ENCODE assay signal across 22 cellular contexts in the genomic region with DNA sequence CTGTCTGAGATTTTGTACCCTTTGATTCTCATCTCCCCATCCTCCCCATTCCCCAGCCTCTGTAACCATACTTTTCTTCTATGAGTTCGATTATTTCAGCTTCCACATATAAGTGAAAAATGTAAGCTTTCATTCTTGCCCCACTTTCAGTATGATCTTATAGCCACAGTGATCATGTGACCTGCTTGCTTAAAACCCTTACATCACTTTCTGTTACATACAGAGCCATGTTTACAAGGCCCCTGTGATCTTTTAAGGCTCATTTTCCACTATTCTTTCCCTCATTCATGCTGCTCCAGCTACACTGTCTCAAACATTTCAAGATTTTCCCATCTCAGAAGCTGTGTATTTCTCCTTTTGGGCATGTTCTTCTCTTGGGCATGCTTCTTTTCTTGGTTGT.
DNase-seq lines count a peak whose midpoint lies in the region; ATAC-seq and TF ChIP-seq lines count a peak whose summit lies in the region.
"Had no signal": no experiment of that assay in that cellular context is flagged by ENCODE, and none has a peak within 500 bp of the region (broad histone marks: within the 10 kb centered on the region; RNA-seq: fewer than 3 reads in every experiment).

No MANE protein-coding gene starts in this region.

- no peak overlapping the region for H2BK12ac ChIP-seq in neuronal stem cell (ENCODE audit: low read length)

- peaks cover 1 to 2% of the 10 kb centered on the region in 2 donors for H3K9me3 Mint-ChIP-seq in activated T-cell treated with anti-CD3 and anti-CD28 coated beads, Interleukin-2, amount 50 U/mL, for 72 hours
- H3K9me3 Mint-ChIP-seq in activated T-cell treated with anti-CD3 and anti-CD28 coated beads, Interleukin-2, amount 50 U/mL, for 4 hours, result no peaks in the 10 kb centered on the region
- H3K9me3 Mint-ChIP-seq in activated T-helper 17 cell treated with anti-CD3 and anti-CD28 coated beads, Interleukin-2, amount 50 U/mL, for 72 hours, result peaks cover 4% of the 10 kb centered on the region
- H3K9me3 Mint-ChIP-seq: endodermal cell had no signal

- ATAC-seq in activated T-cell treated with anti-CD3 and anti-CD28 coated beads, Interleukin-2, amount 50 U/mL, for 72 hours (replicated peaks in 1 of 2), result peak; percentile 45 to 71
- no peak for ATAC-seq in activated T-cell treated with anti-CD3 and anti-CD28 coated beads, Interleukin-2, amount 50 U/mL, for 4 hours
- ATAC-seq in HG03565 (IDR thresholded peaks at IDR 0.05; ENCODE audit: unreplicated experiment) (peak; percentile 71), HG03097 (IDR thresholded peaks at IDR 0.05; ENCODE audit: low FRiP score, unreplicated experiment) (no peak)
- ATAC-seq in activated T-helper 17 cell treated with anti-CD3 and anti-CD28 coated beads, Interleukin-2, amount 50 U/mL, for 72 hours (replicated peaks), result peak; percentile 78
- ATAC-seq: left colon had no signal

- no peak overlapping the region for H4K91ac ChIP-seq in neuronal stem cell (ENCODE audit: low read depth, low read length, poor library complexity)

- H3K9ac ChIP-seq in neuronal stem cell (ENCODE audit: low read depth, low read length, poor library complexity), result no peak overlapping the region
- H3K9ac ChIP-seq in GM23248, result no peak overlapping the region
- H3K9ac ChIP-seq in smooth muscle cell (ENCODE audit: low read depth), result no peak overlapping the region

- no peak overlapping the region for H2BK15ac ChIP-seq in neuronal stem cell (ENCODE audit: low read length)

- H3K23ac ChIP-seq in neuronal stem cell (ENCODE audit: low read depth, low read length, poor library complexity), result no peak overlapping the region

- H3K4me1 Mint-ChIP-seq in activated T-cell treated with anti-CD3 and anti-CD28 coated beads, Interleukin-2, amount 50 U/mL, for 72 hours (ENCODE audit: low read depth), result peaks cover 5% of the 10 kb centered on the region
- H3K4me1 Mint-ChIP-seq in activated T-cell treated with anti-CD3 and anti-CD28 coated beads, Interleukin-2, amount 50 U/mL, for 4 hours (ENCODE audit: low read depth), result peaks cover 4% of the 10 kb centered on the region
- H3K4me1 Mint-ChIP-seq in activated T-helper 17 cell treated with anti-CD3 and anti-CD28 coated beads, Interleukin-2, amount 50 U/mL, for 72 hours, result peaks cover 7% of the 10 kb centered on the region
- H3K4me1 Mint-ChIP-seq: endodermal cell had no signal

- H3F3A ChIP-seq in GM23248 (ENCODE audit: insufficient read depth), result no peaks in the 10 kb centered on the region
- H3F3A ChIP-seq in smooth muscle cell (ENCODE audit: low read depth), result no peaks in the 10 kb centered on the region

- no CpG with 5 or more reads among the region's 1 CpG for WGBS in neuronal stem cell (ENCODE audit: extremely low coverage in 2 of 2, insufficient read length in 2 of 2, insufficient replicate concordance in 1 of 2), 2 donors
- 24 to 36% methylated on average over 1 of the region's 1 CpG for WGBS in GM23248 (ENCODE audit: low coverage in 1 of 2, low lambda C conversion rate in 2 of 2, missing lambda C conversion rate in 2 of 2), 2 experiments
- 80% methylated on average over 1 of the region's 1 CpG for WGBS in smooth muscle cell (ENCODE audit: low lambda C conversion rate)

- H3K4me3 Mint-ChIP-seq in activated T-cell treated with anti-CD3 and anti-CD28 coated beads, Interleukin-2, amount 50 U/mL, for 72 hours, result no peak overlapping the region
- no peak overlapping the region for H3K4me3 Mint-ChIP-seq in activated T-cell treated with anti-CD3 and anti-CD28 coated beads, Interleukin-2, amount 50 U/mL, for 4 hours
- H3K4me3 Mint-ChIP-seq in activated T-helper 17 cell treated with anti-CD3 and anti-CD28 coated beads, Interleukin-2, amount 50 U/mL, for 72 hours, result peak overlapping the region; percentile 12
- H3K4me3 Mint-ChIP-seq: endodermal cell had no signal

- H3K27ac ChIP-seq in neuronal stem cell (replicated peaks; ENCODE audit: low read length), result no peak overlapping the region
- no peak overlapping the region for H3K27ac ChIP-seq in GM23248
- H3K27ac ChIP-seq in smooth muscle cell (ENCODE audit: low read depth), result no peak overlapping the region
- H3K27ac ChIP-seq: ascending aorta, PC-9, right atrium auricular region had no signal

- no peak for DNase-seq in activated T-cell treated with anti-CD3 and anti-CD28 coated beads, Interleukin-2, amount 50 U/mL, for 72 hours
- no peak for DNase-seq in activated T-cell treated with anti-CD3 and anti-CD28 coated beads, Interleukin-2, amount 50 U/mL, for 4 hours
- no peak for DNase-seq in neuronal stem cell (ENCODE audit: low spot score)
- DNase-seq in GM23248, result no peak
- DNase-seq in smooth muscle cell (lab: John Stamatoyannopoulos, UW; ENCODE audit: unreplicated experiment), result no peak
- DNase-seq: activated CD4-positive, alpha-beta T cell treated with anti-CD3 and anti-CD28 coated beads for 1 hour; activated gamma-delta T cell; C1 segment of cervical spinal cord; endodermal cell; foreskin fibroblast; GOT3; left colon; NCI-H1930; NCI-H510A; occipital lobe; PC-9; T1000 had no signal

- no peaks in the 10 kb centered on the region for H4K20me1 ChIP-seq in GM23248 (ENCODE audit: insufficient read depth)
- no peaks in the 10 kb centered on the region for H4K20me1 ChIP-seq in smooth muscle cell (ENCODE audit: low read depth)

- no peak for TF ChIP-seq CTCF in smooth muscle cell (IDR thresholded peaks at IDR 0.05; ENCODE audit: borderline replicate concordance, insufficient read depth, poor library complexity, severe bottlenecking)

- H2AFZ ChIP-seq in neuronal stem cell (ENCODE audit: low read length) (peak overlapping the region; percentile 24), GM23248 (no peak overlapping the region), smooth muscle cell (ENCODE audit: low read depth) (no peak overlapping the region)
- H2AFZ ChIP-seq: PC-9 had no signal

- in situ Hi-C loops in GM23248 (cut with MboI), result loop anchor here (25.0 kb wide), 1 partner anchor 571 kb away; no protein-coding TSS in a partner anchor

- no peaks in the 10 kb centered on the region for H3K4me1 ChIP-seq in neuronal stem cell (ENCODE audit: control insufficient read depth in 2 of 2, insufficient read depth in 1 of 2, low read depth in 1 of 2, low read length in 2 of 2)
- H3K4me1 ChIP-seq in GM23248 (ENCODE audit: insufficient read depth), result no peaks in the 10 kb centered on the region
- no peaks in the 10 kb centered on the region for H3K4me1 ChIP-seq in smooth muscle cell (ENCODE audit: low read depth)
- H3K4me1 ChIP-seq: ascending aorta, right atrium auricular region had no signal

- H3K36me3 ChIP-seq in neuronal stem cell (replicated peaks in 1 of 2; ENCODE audit: control insufficient read depth in 2 of 2, insufficient read depth in 2 of 2, low read length in 2 of 2), result no peaks in the 10 kb centered on the region
- H3K36me3 ChIP-seq in GM23248 (ENCODE audit: low read depth), result no peaks in the 10 kb centered on the region
- no peaks in the 10 kb centered on the region for H3K36me3 ChIP-seq in smooth muscle cell (ENCODE audit: low read depth)
- H3K36me3 ChIP-seq: ascending aorta, right atrium auricular region had no signal

- no peak overlapping the region for H3K14ac ChIP-seq in neuronal stem cell (ENCODE audit: low read length)

- H3K4me2 ChIP-seq in neuronal stem cell (ENCODE audit: insufficient read depth, low read length, poor library complexity, severe bottlenecking) (no peak overlapping the region), GM23248 (ENCODE audit: unreplicated experiment) (no peak overlapping the region), smooth muscle cell (no peak overlapping the region)
- H3K4me2 ChIP-seq: PC-9 had no signal

- no peaks in the 10 kb centered on the region for H3K36me3 Mint-ChIP-seq in activated T-cell treated with anti-CD3 and anti-CD28 coated beads, Interleukin-2, amount 50 U/mL, for 72 hours (ENCODE audit: insufficient read depth in 2 of 2)
- H3K36me3 Mint-ChIP-seq in activated T-cell treated with anti-CD3 and anti-CD28 coated beads, Interleukin-2, amount 50 U/mL, for 4 hours (ENCODE audit: insufficient read depth), result no peaks in the 10 kb centered on the region
- H3K36me3 Mint-ChIP-seq in activated T-helper 17 cell treated with anti-CD3 and anti-CD28 coated beads, Interleukin-2, amount 50 U/mL, for 72 hours (ENCODE audit: low read depth), result no peaks in the 10 kb centered on the region

- H3K18ac ChIP-seq in neuronal stem cell (ENCODE audit: low read length), result no peak overlapping the region

- H3K9me2 ChIP-seq in GM23248 (ENCODE audit: insufficient read depth), result no peaks in the 10 kb centered on the region

- H3K9me3 ChIP-seq in neuronal stem cell (replicated peaks in 1 of 2; ENCODE audit: control insufficient read depth in 2 of 2, insufficient read depth in 1 of 2, low read depth in 1 of 2, low read length in 2 of 2), result no peaks in the 10 kb centered on the region
- no peaks in the 10 kb centered on the region for H3K9me3 ChIP-seq in GM23248 (ENCODE audit: low read depth)
- no peaks in the 10 kb centered on the region for H3K9me3 ChIP-seq in smooth muscle cell (replicated peaks; ENCODE audit: low read depth)
- H3K9me3 ChIP-seq: ascending aorta, right atrium auricular region had no signal

- H3K79me1 ChIP-seq in neuronal stem cell (ENCODE audit: low read depth, low read length), result no peaks in the 10 kb centered on the region

- H3K79me2 ChIP-seq in GM23248 (ENCODE audit: insufficient read depth), result no peaks in the 10 kb centered on the region
- no peaks in the 10 kb centered on the region for H3K79me2 ChIP-seq in smooth muscle cell (ENCODE audit: low read depth)

- peak overlapping the region; percentile 1 for H3K27ac Mint-ChIP-seq in activated T-cell treated with anti-CD3 and anti-CD28 coated beads, Interleukin-2, amount 50 U/mL, for 72 hours
- H3K27ac Mint-ChIP-seq in activated T-helper 17 cell treated with anti-CD3 and anti-CD28 coated beads, Interleukin-2, amount 50 U/mL, for 72 hours, result peak overlapping the region; percentile 71
- H3K27ac Mint-ChIP-seq: endodermal cell had no signal

- no peak overlapping the region for H2AK5ac ChIP-seq in neuronal stem cell (ENCODE audit: low read depth, low read length)

- no peak overlapping the region for H2BK5ac ChIP-seq in neuronal stem cell (ENCODE audit: low read length)

- no peak overlapping the region for H2BK120ac ChIP-seq in neuronal stem cell (ENCODE audit: low read depth, low read length)

- H3K27me3 Mint-ChIP-seq in activated T-cell treated with anti-CD3 and anti-CD28 coated beads, Interleukin-2, amount 50 U/mL, for 72 hours (ENCODE audit: low read depth), result no peaks in the 10 kb centered on the region
- H3K27me3 Mint-ChIP-seq in activated T-cell treated with anti-CD3 and anti-CD28 coated beads, Interleukin-2, amount 50 U/mL, for 4 hours (ENCODE audit: low read depth), result no peaks in the 10 kb centered on the region
- H3K27me3 Mint-ChIP-seq in activated T-helper 17 cell treated with anti-CD3 and anti-CD28 coated beads, Interleukin-2, amount 50 U/mL, for 72 hours, result no peaks in the 10 kb centered on the region

- H3K4me3 ChIP-seq in neuronal stem cell (ENCODE audit: low read length in 2 of 2) (no peak overlapping the region), GM23248 (no peak overlapping the region), smooth muscle cell (no peak overlapping the region)
- H3K4me3 ChIP-seq: ascending aorta, PC-9, right atrium auricular region had no signal

- no peak overlapping the region for H4K8ac ChIP-seq in neuronal stem cell (ENCODE audit: low read depth, low read length)

- no peak overlapping the region for H3K4ac ChIP-seq in neuronal stem cell (ENCODE audit: low read length)

- H3K27me3 ChIP-seq in neuronal stem cell (ENCODE audit: control insufficient read depth in 3 of 3, insufficient read depth in 3 of 3, low read depth in 1 of 3, low read length in 3 of 3) (no peaks in the 10 kb centered on the region), GM23248 (replicated peaks; ENCODE audit: insufficient read depth) (no peaks in the 10 kb centered on the region), smooth muscle cell (ENCODE audit: low read depth) (no peaks in the 10 kb centered on the region)
- H3K27me3 ChIP-seq: ascending aorta, right atrium auricular region had no signal

Comparison
In these comparisons a context has a peak if more than half of its experiments do, and no peak if none do; other contexts are left out.
1. ATAC-seq: peak in activated T-cell treated with anti-CD3 and anti-CD28 coated beads, Interleukin-2, amount 50 U/mL, for 72 hours (2 of 2), HG03565 (single experiment) and activated T-helper 17 cell treated with anti-CD3 and anti-CD28 coated beads, Interleukin-2, amount 50 U/mL, for 72 hours (single experiment); none in activated T-cell treated with anti-CD3 and anti-CD28 coated beads, Interleukin-2, amount 50 U/mL, for 4 hours (0 of 2) and HG03097 (single experiment).